In genomic region chr7:100430450-100431285, GRCh38 we compare ENCODE assay signal across 1 cellular context.
TF ChIP-seq lines count a peak whose summit lies in the region.

No MANE protein-coding gene starts in this region.

TF ChIP-seq in liver, 16 proteins besides CTCF, POLR2A, EP300 and RAD21 (continued from another document):
- TF ChIP-seq REST (IDR thresholded peaks at IDR 0.05) = no peak
- no peak for TF ChIP-seq EGR1 (IDR thresholded peaks at IDR 0.05; ENCODE audit: low read depth in 2 of 2)
- TF ChIP-seq NR2F2 (IDR thresholded peaks at IDR 0.05) = no peak
- no peak for TF ChIP-seq HNF4A (conservative IDR thresholded peaks at IDR 0.05)
